Comparison of ENCODE assay signal across 22 cellular contexts in genomic region chr2:210606001-210606400, GRCh38. TPM values are rescaled to one million over a fixed set of nuclear protein-coding genes. Genes with fewer than 3 reads are reported as not detected.
A peak's percentile ranks its signal among the peaks of the same experiment; 100 is the strongest.
DNase-seq lines count a peak whose midpoint lies in the region; ATAC-seq, FAIRE-seq and TF ChIP-seq lines count a peak whose summit lies in the region.
"Had no signal": no experiment of that assay in that cellular context is flagged by ENCODE, and none has a peak within 500 bp of the region (broad histone marks: within the 10 kb centered on the region; RNA-seq: fewer than 3 reads in every experiment).

No MANE protein-coding gene starts in this region.

- WGBS in gastroesophageal sphincter (ENCODE audit: low coverage in 1 of 2), 2 donors = 71 to 80% methylated on average over 1 to 2 of the region's 2 CpGs

- H3K36me3 ChIP-seq in astrocyte (ENCODE audit: insufficient read depth, low read length) (no peaks in the 10 kb centered on the region), osteoblast (ENCODE audit: insufficient read depth, low read length) (peaks cover 4% of the 10 kb centered on the region), gastroesophageal sphincter (no peaks in the 10 kb centered on the region)
- H3K36me3 ChIP-seq: BLaER1 had no signal

- H3K4me3 ChIP-seq in AG10803 (ENCODE audit: low read length) (no peak overlapping the region), astrocyte (ENCODE audit: insufficient read depth, low read depth, low read length) (no peak overlapping the region), osteoblast (ENCODE audit: insufficient read depth, low read length) (no peak overlapping the region), gastroesophageal sphincter (no peak overlapping the region)
- H3K4me3 ChIP-seq: A549, BLaER1 had no signal

- H3K4me1 ChIP-seq in astrocyte (ENCODE audit: insufficient read depth, low read length) (no peaks in the 10 kb centered on the region), osteoblast (ENCODE audit: insufficient read depth, low read length) (no peaks in the 10 kb centered on the region), gastroesophageal sphincter (no peaks in the 10 kb centered on the region)
- H3K4me1 ChIP-seq: A549, BLaER1, Caco-2 had no signal

- H4K20me1 ChIP-seq in astrocyte (ENCODE audit: insufficient read depth, low read length) = no peaks in the 10 kb centered on the region
- H4K20me1 ChIP-seq in osteoblast (ENCODE audit: insufficient read depth, low read length) = no peaks in the 10 kb centered on the region
- H4K20me1 ChIP-seq: BLaER1 had no signal

- FAIRE-seq in astrocyte (lab: Jason Lieb, UNC) = no peak
- no peak for FAIRE-seq in urothelium cell line (lab: Jason Lieb, UNC)
- FAIRE-seq: A549, D721Med, GM12892, GM18507, H1, HTR-8/SVneo had no signal

- H3K79me2 ChIP-seq in astrocyte (ENCODE audit: insufficient read depth, low read length) (no peaks in the 10 kb centered on the region), osteoblast (ENCODE audit: insufficient read depth, low read length) (no peaks in the 10 kb centered on the region)

- TF ChIP-seq POLR2A in gastroesophageal sphincter (IDR thresholded peaks at IDR 0.05) = no peak

- DNase-seq in AG10803 (ENCODE audit: low read depth) = peak; percentile 5
- DNase-seq in COLO829 (ENCODE audit: low spot score) = peak; percentile 59
- peak; percentile 4 for DNase-seq in astrocyte (ENCODE audit: low read depth)
- no peak for DNase-seq in left lobe of liver (ENCODE audit: low spot score)
- DNase-seq in osteoblast (ENCODE audit: insufficient read length, low spot score, missing footprints) = no peak
- DNase-seq in urothelium cell line (ENCODE audit: low spot score) = no peak
- DNase-seq in posterior cingulate gyrus = no peak
- DNase-seq: Caco-2; CD4-positive, alpha-beta memory T cell; GDM1; H9; KBM-7 had no signal

- intact Hi-C loops in posterior cingulate gyrus (cut with DNase I) = no loop called here

- H3K4me1 Mint-ChIP-seq in astrocyte (ENCODE audit: low read depth, unreplicated experiment) = no peaks in the 10 kb centered on the region
- H3K4me1 Mint-ChIP-seq: CD14-positive monocyte; CD4-positive, alpha-beta memory T cell; H9; IgD-negative memory B cell had no signal

- no peaks in the 10 kb centered on the region for H3K9me3 Mint-ChIP-seq in astrocyte (ENCODE audit: unreplicated experiment)
- H3K9me3 Mint-ChIP-seq: CD14-positive monocyte; CD4-positive, alpha-beta memory T cell; H9; IgD-negative memory B cell had no signal

- H3K27me3 Mint-ChIP-seq in astrocyte (ENCODE audit: low read depth, unreplicated experiment) = no peaks in the 10 kb centered on the region
- H3K27me3 Mint-ChIP-seq: CD4-positive, alpha-beta memory T cell; IgD-negative memory B cell had no signal

- H3K4me2 ChIP-seq in astrocyte (ENCODE audit: low read length) (no peak overlapping the region), osteoblast (ENCODE audit: insufficient read depth, low read length) (no peak overlapping the region)
- H3K4me2 ChIP-seq: A549, BLaER1 had no signal

- TF ChIP-seq EP300 in gastroesophageal sphincter (IDR thresholded peaks at IDR 0.05) = no peak

- ATAC-seq in left lobe of liver (peak; percentile 5), gastroesophageal sphincter (no peak)
- ATAC-seq: A549 had no signal

- H3K27ac Mint-ChIP-seq in astrocyte (ENCODE audit: unreplicated experiment) = no peak overlapping the region
- H3K27ac Mint-ChIP-seq: CD14-positive monocyte; CD4-positive, alpha-beta memory T cell; H9; IgD-negative memory B cell had no signal

- H3K9ac ChIP-seq in astrocyte (ENCODE audit: low read length) = no peak overlapping the region
- H3K9ac ChIP-seq: BLaER1 had no signal

- H3K27me3 ChIP-seq in astrocyte (ENCODE audit: insufficient read depth, low read length) (no peaks in the 10 kb centered on the region), osteoblast (ENCODE audit: insufficient read depth, low read length) (no peaks in the 10 kb centered on the region), gastroesophageal sphincter (no peaks in the 10 kb centered on the region)
- H3K27me3 ChIP-seq: BLaER1 had no signal

- H2AFZ ChIP-seq in astrocyte (ENCODE audit: low read depth, low read length) = no peak overlapping the region
- no peak overlapping the region for H2AFZ ChIP-seq in osteoblast (ENCODE audit: low read length)

- H3K4me3 Mint-ChIP-seq in astrocyte (ENCODE audit: unreplicated experiment) = no peak overlapping the region
- H3K4me3 Mint-ChIP-seq: CD14-positive monocyte; CD4-positive, alpha-beta memory T cell; H9; IgD-negative memory B cell had no signal

- no peaks in the 10 kb centered on the region for H3K9me3 ChIP-seq in astrocyte (ENCODE audit: insufficient read depth, low read depth, low read length)
- H3K9me3 ChIP-seq in osteoblast (ENCODE audit: low read depth, low read length) = no peaks in the 10 kb centered on the region
- H3K9me3 ChIP-seq in gastroesophageal sphincter = no peaks in the 10 kb centered on the region
- H3K9me3 ChIP-seq: A549, BLaER1, Caco-2 had no signal

- no peak for TF ChIP-seq CTCF in AG10803 (conservative IDR thresholded peaks at IDR 0.05; ENCODE audit: low read length)
- TF ChIP-seq CTCF in astrocyte (IDR thresholded peaks at IDR 0.05; ENCODE audit: insufficient read depth, low read depth, low read length) = no peak
- no peak for TF ChIP-seq CTCF in osteoblast (IDR thresholded peaks at IDR 0.05; ENCODE audit: extremely low read depth, low read depth, low read length)
- no peak for TF ChIP-seq CTCF in gastroesophageal sphincter (IDR thresholded peaks at IDR 0.05)

- H3K27ac ChIP-seq in astrocyte (ENCODE audit: low read depth, low read length) (no peak overlapping the region), osteoblast (ENCODE audit: low read depth, low read length) (no peak overlapping the region), gastroesophageal sphincter (no peak overlapping the region)
- H3K27ac ChIP-seq: A549, BLaER1 had no signal

- no peaks in the 10 kb centered on the region for H3K36me3 Mint-ChIP-seq in astrocyte (ENCODE audit: low read depth, unreplicated experiment)
- H3K36me3 Mint-ChIP-seq: CD14-positive monocyte; CD4-positive, alpha-beta memory T cell; IgD-negative memory B cell had no signal

RNA-seq across cellular contexts. Expression of gene CPS1, which starts 49.6 kb away (rescaled TPM):
- 5.8 and 8.0 TPM in 2 replicates for total RNA-seq in astrocyte
- total RNA-seq in left lobe of liver = 1,770 TPM
- total RNA-seq in osteoblast = 21.7 and 24.2 TPM in 2 replicates
- total RNA-seq in gastroesophageal sphincter = 1 to 10 TPM; 1.5 to 2.4 (median 1.8) TPM

Comparison
In these comparisons a context has a peak if more than half of its experiments do, and no peak if none do; other contexts are left out.
1. DNase-seq: peak in AG10803 (single experiment), COLO829 (single experiment) and astrocyte (single experiment); none in left lobe of liver (single experiment), osteoblast (single experiment), urothelium cell line (single experiment) and posterior cingulate gyrus (0 of 10).
2. RNA of gene CPS1, which starts 49.6 kb away (total RNA-seq): 1,770 TPM in left lobe of liver (single experiment); 21.7 to 24.2 TPM in osteoblast, 5.8 to 8.0 TPM in astrocyte and 1.5 to 2.4 TPM in gastroesophageal sphincter; every median in the first group is over 10 times any median in the second.